ENCODE assay signal across 9 cellular contexts in genomic region chr22:50508897-50509296, GRCh38. TPM values are rescaled to one million over a fixed set of nuclear protein-coding genes. Genes with fewer than 3 reads are reported as not detected.
DNase-seq lines count a peak whose midpoint lies in the region; ATAC-seq, FAIRE-seq and TF ChIP-seq lines count a peak whose summit lies in the region.
"Had no signal": no experiment of that assay in that cellular context is flagged by ENCODE, and none has a peak within 500 bp of the region (broad histone marks: within the 10 kb centered on the region; RNA-seq: fewer than 3 reads in every experiment).

No MANE protein-coding gene starts in this region.

- ATAC-seq in GM18505 (IDR thresholded peaks at IDR 0.05; ENCODE audit: unreplicated experiment) (no peak), GM18907 (IDR thresholded peaks at IDR 0.05; ENCODE audit: unreplicated experiment) (no peak), HG02870 (IDR thresholded peaks at IDR 0.05; ENCODE audit: unreplicated experiment) (no peak)

- no peak for FAIRE-seq in bronchial epithelial cell (lab: Jason Lieb, UNC)

- peak overlapping the region; percentile 80 for H3K27ac ChIP-seq in 22Rv1
- H3K27ac ChIP-seq in HUES48 (ENCODE audit: low read depth, low read length), result peak overlapping the region; percentile 96

- H3K9ac ChIP-seq in HUES48 (ENCODE audit: low read depth, low read length), result peak overlapping the region; percentile 98; the same call in 1 of the 2 replicates
- peak overlapping the region; percentile 65 for H3K9ac ChIP-seq in mucosa of stomach (ENCODE audit: low read length)

- H3K36me3 ChIP-seq in HUES48 (ENCODE audit: control insufficient read depth, insufficient read depth, low read length), result peaks cover 16% of the 10 kb centered on the region
- H3K36me3 ChIP-seq in bronchial epithelial cell (ENCODE audit: control insufficient read depth, insufficient read depth, low read length), result peaks cover 10% of the 10 kb centered on the region
- H3K36me3 ChIP-seq in mucosa of stomach (ENCODE audit: control insufficient read depth, insufficient read depth, low read length), result no peaks in the 10 kb centered on the region

- H3K9me3 ChIP-seq in HUES48 (ENCODE audit: control insufficient read depth, insufficient read depth, low read length), result no peaks in the 10 kb centered on the region
- H3K9me3 ChIP-seq in mucosa of stomach (ENCODE audit: control insufficient read depth, low read length), result no peaks in the 10 kb centered on the region

- TF ChIP-seq CTCF in 22Rv1 (IDR thresholded peaks at IDR 0.05), result no peak
- TF ChIP-seq CTCF in bronchial epithelial cell (IDR thresholded peaks at IDR 0.05; ENCODE audit: insufficient read depth, low read length, severe bottlenecking), result no peak

- DNase-seq in bronchial epithelial cell (ENCODE audit: low read depth), result no peak
- no peak for DNase-seq in NCI-H187 (lab: John Stamatoyannopoulos, UW)

- H3K4me3 ChIP-seq in HUES48 (ENCODE audit: low read depth, low read length) (peak overlapping the region; percentile 99), bronchial epithelial cell (ENCODE audit: low read depth, low read length) (peak overlapping the region; percentile 89), mucosa of stomach (ENCODE audit: low read length) (peak overlapping the region; percentile 72)

- H3K27me3 ChIP-seq in HUES48 (ENCODE audit: control insufficient read depth, insufficient read depth, low read length) (no peaks in the 10 kb centered on the region), bronchial epithelial cell (ENCODE audit: control insufficient read depth, insufficient read depth, low read length) (no peaks in the 10 kb centered on the region), mucosa of stomach (ENCODE audit: control insufficient read depth, insufficient read depth, low read length) (no peaks in the 10 kb centered on the region)

- H3K4me1 ChIP-seq in HUES48 (ENCODE audit: control insufficient read depth, insufficient read depth, low read length), result peaks cover 5% of the 10 kb centered on the region; the same call in 1 of the 2 replicates
- peaks cover 26% of the 10 kb centered on the region for H3K4me1 ChIP-seq in mucosa of stomach (ENCODE audit: control insufficient read depth, insufficient read depth, low read length)

- no peak for TF ChIP-seq POLR2A in GM18505 (IDR thresholded peaks at IDR 0.05; ENCODE audit: borderline replicate concordance, extremely low read depth, insufficient read depth, insufficient read length)

RNA-seq across cellular contexts. Expression of gene NCAPH2, which starts 0.9 kb away (rescaled TPM):
- total RNA-seq in bronchial epithelial cell, result 28.3 and 44.2 TPM in 2 replicates

RNA-seq across cellular contexts. Expression of gene LMF2, which starts 1.4 kb away (rescaled TPM):
- total RNA-seq in bronchial epithelial cell, result 10.3 and 12.7 TPM in 2 replicates

RNA-seq across cellular contexts. Expression of gene SCO2, which starts 16.5 kb away (rescaled TPM):
- 2.0 and 2.1 TPM in 2 replicates for total RNA-seq in bronchial epithelial cell

RNA-seq across cellular contexts. Expression of gene TYMP, which starts 20.9 kb away (rescaled TPM):
- total RNA-seq in bronchial epithelial cell, result 56.6 and 126 TPM in 2 replicates

RNA-seq across cellular contexts. Expression of gene MIOX, which starts 22.2 kb away (rescaled TPM):
- total RNA-seq in bronchial epithelial cell, result not detected in 2 replicates
- total RNA-seq: M059J had no signal
